ENCODE assay signal across 18 cellular contexts in genomic region chr12:34291426-34291901, GRCh38.
DNase-seq lines count a peak whose midpoint lies in the region; ATAC-seq and TF ChIP-seq lines count a peak whose summit lies in the region.
"Had no signal": no experiment of that assay in that cellular context is flagged by ENCODE, and none has a peak within 500 bp of the region (broad histone marks: within the 10 kb centered on the region; RNA-seq: fewer than 3 reads in every experiment).

No MANE protein-coding gene starts in this region.

- TF ChIP-seq POLR2A in body of pancreas (IDR thresholded peaks at IDR 0.05): no peak

- H3K9me3 Mint-ChIP-seq in activated T-cell treated with anti-CD3 and anti-CD28 coated beads, Interleukin-2, amount 50 U/mL, for 4 hours: peaks cover 26% of the 10 kb centered on the region
- peaks cover 18 to 24% of the 10 kb centered on the region in 2 donors for H3K9me3 Mint-ChIP-seq in activated T-cell treated with anti-CD3 and anti-CD28 coated beads, Interleukin-2, amount 50 U/mL, for 72 hours
- peaks cover 83 to 99% (median 96%) of the 10 kb centered on the region in 7 donors for H3K9me3 Mint-ChIP-seq in CD14-positive monocyte

- TF ChIP-seq CTCF in CD14-positive monocyte (IDR thresholded peaks at IDR 0.05) (no peak), body of pancreas (IDR thresholded peaks at IDR 0.05) (no peak)

- H3K27ac ChIP-seq in body of pancreas: no peak overlapping the region

- H3K36me3 Mint-ChIP-seq in activated T-cell treated with anti-CD3 and anti-CD28 coated beads, Interleukin-2, amount 50 U/mL, for 4 hours (ENCODE audit: insufficient read depth): no peaks in the 10 kb centered on the region
- H3K36me3 Mint-ChIP-seq in activated T-cell treated with anti-CD3 and anti-CD28 coated beads, Interleukin-2, amount 50 U/mL, for 72 hours (ENCODE audit: insufficient read depth in 2 of 2): peaks cover 3 to 51% of the 10 kb centered on the region in 2 donors
- H3K36me3 Mint-ChIP-seq in CD14-positive monocyte: no peaks in the 10 kb centered on the region

- no peaks in the 10 kb centered on the region for H3K36me3 ChIP-seq in body of pancreas (replicated peaks in 1 of 2; ENCODE audit: insufficient read depth in 1 of 2, low read depth in 2 of 2)

- H3K27me3 ChIP-seq in body of pancreas: no peaks in the 10 kb centered on the region

- peak; percentile 2 for DNase-seq in activated T-cell treated with anti-CD3 and anti-CD28 coated beads, Interleukin-2, amount 50 U/mL, for 4 hours
- no peak for DNase-seq in activated T-cell treated with anti-CD3 and anti-CD28 coated beads, Interleukin-2, amount 50 U/mL, for 72 hours
- DNase-seq in CD14-positive monocyte (ENCODE audit: low spot score): peak; percentile 30
- peak in 3 of 4 donors; percentile 1 to 7 (median 4) for DNase-seq in body of pancreas
- DNase-seq in posterior cingulate gyrus: peak in 6 of 10 donors; percentile 2 to 77 (median 12)
- DNase-seq in mucosa of gallbladder (ENCODE audit: low spot score): no peak
- DNase-seq in HPDE6-E6E7 (ENCODE audit: extremely low spot score): no peak
- DNase-seq: C1 segment of cervical spinal cord, COR-L47, DMS153, H9, IMR-90, NCI-H1417, NCI-H1930, NCI-H2171 treated with DMSO at 0.1 percent for 48 hours, NCI-H82 had no signal

- peaks cover 0 to 25% (median 0%) of the 10 kb centered on the region in 3 donors for H3K9me3 ChIP-seq in body of pancreas

- H3K4me1 Mint-ChIP-seq in activated T-cell treated with anti-CD3 and anti-CD28 coated beads, Interleukin-2, amount 50 U/mL, for 4 hours (ENCODE audit: low read depth): no peaks in the 10 kb centered on the region
- no peaks in the 10 kb centered on the region for H3K4me1 Mint-ChIP-seq in activated T-cell treated with anti-CD3 and anti-CD28 coated beads, Interleukin-2, amount 50 U/mL, for 72 hours (ENCODE audit: low read depth)
- no peaks in the 10 kb centered on the region for H3K4me1 Mint-ChIP-seq in CD14-positive monocyte
- H3K4me1 Mint-ChIP-seq: H9 had no signal

- H3K4me3 ChIP-seq in body of pancreas: no peak overlapping the region

- H3K4me1 ChIP-seq in body of pancreas: no peaks in the 10 kb centered on the region

- no peaks in the 10 kb centered on the region for H3K27me3 Mint-ChIP-seq in activated T-cell treated with anti-CD3 and anti-CD28 coated beads, Interleukin-2, amount 50 U/mL, for 4 hours (ENCODE audit: low read depth)
- H3K27me3 Mint-ChIP-seq in activated T-cell treated with anti-CD3 and anti-CD28 coated beads, Interleukin-2, amount 50 U/mL, for 72 hours (ENCODE audit: low read depth): no peaks in the 10 kb centered on the region
- peaks cover 0 to 3% (median 1%) of the 10 kb centered on the region in 3 donors for H3K27me3 Mint-ChIP-seq in CD14-positive monocyte (ENCODE audit: low read depth in 3 of 3)

- no peak overlapping the region for H3K4me3 Mint-ChIP-seq in activated T-cell treated with anti-CD3 and anti-CD28 coated beads, Interleukin-2, amount 50 U/mL, for 4 hours
- no peak overlapping the region for H3K4me3 Mint-ChIP-seq in activated T-cell treated with anti-CD3 and anti-CD28 coated beads, Interleukin-2, amount 50 U/mL, for 72 hours
- H3K4me3 Mint-ChIP-seq in CD14-positive monocyte: no peak overlapping the region
- H3K4me3 Mint-ChIP-seq: H9 had no signal

- H3K27ac Mint-ChIP-seq in activated T-cell treated with anti-CD3 and anti-CD28 coated beads, Interleukin-2, amount 50 U/mL, for 72 hours: no peak overlapping the region
- no peak overlapping the region for H3K27ac Mint-ChIP-seq in CD14-positive monocyte
- H3K27ac Mint-ChIP-seq: H9 had no signal

- ATAC-seq in activated T-cell treated with anti-CD3 and anti-CD28 coated beads, Interleukin-2, amount 50 U/mL, for 4 hours: no peak
- ATAC-seq in activated T-cell treated with anti-CD3 and anti-CD28 coated beads, Interleukin-2, amount 50 U/mL, for 72 hours (replicated peaks in 1 of 2): no peak
- ATAC-seq in body of pancreas (no peak), GM19351 (IDR thresholded peaks at IDR 0.05; ENCODE audit: unreplicated experiment) (no peak)
- ATAC-seq: Panc1 had no signal

- WGBS in body of pancreas, 2 donors: 55 to 71% methylated on average over 17 to 19 of the region's 19 CpGs

- intact Hi-C loops in CD14-positive monocyte (cut with micrococcal nuclease) (no loop called here), body of pancreas (cut with DNase I) (no loop called here), posterior cingulate gyrus (cut with DNase I) (no loop called here)

Comparison
In these comparisons a context has a peak if more than half of its experiments do, and no peak if none do; other contexts are left out.
1. DNase-seq: peak in activated T-cell treated with anti-CD3 and anti-CD28 coated beads, Interleukin-2, amount 50 U/mL, for 4 hours (single experiment), CD14-positive monocyte (single experiment), body of pancreas (3 of 4) and posterior cingulate gyrus (6 of 10); none in activated T-cell treated with anti-CD3 and anti-CD28 coated beads, Interleukin-2, amount 50 U/mL, for 72 hours (0 of 2), mucosa of gallbladder (single experiment) and HPDE6-E6E7 (single experiment).